17 cellular contexts compared by ENCODE assay signal in genomic region chr13:85610024-85610423, GRCh38.
A peak's percentile ranks its signal among the peaks of the same experiment; 100 is the strongest.
DNase-seq lines count a peak whose midpoint lies in the region; ATAC-seq lines count a peak whose summit lies in the region.
"Had no signal": no experiment of that assay in that cellular context is flagged by ENCODE, and none has a peak within 500 bp of the region (broad histone marks: within the 10 kb centered on the region; RNA-seq: fewer than 3 reads in every experiment).

No MANE protein-coding gene starts in this region.

- H2BK15ac ChIP-seq in mesenchymal stem cell (ENCODE audit: low read depth, poor library complexity, severe bottlenecking), result no peak overlapping the region

- H4K8ac ChIP-seq in mesenchymal stem cell (ENCODE audit: low read length), result no peak overlapping the region

- CTCF ChIA-PET in activated CD8-positive, alpha-beta T cell treated with anti-CD3 and anti-CD28 coated beads, Interleukin-2, amount 10 ng/mL, durations not matched to agents 7 days and 5 days (lab: Charles Lee), result no interaction called here

- H3K4ac ChIP-seq in mesenchymal stem cell (ENCODE audit: low read depth in 1 of 2, low read length in 2 of 2), result no peak overlapping the region

- H3K4me3 Mint-ChIP-seq in activated CD8-positive, alpha-beta T cell treated with anti-CD3 and anti-CD28 coated beads, Interleukin-2, amount 10 ng/mL, durations not matched to agents 7 days and 5 days, result no peak overlapping the region
- H3K4me3 Mint-ChIP-seq: B cell; CD4-positive, CD25-positive, alpha-beta regulatory T cell; CD8-positive, alpha-beta T cell; HFFc6 had no signal

- no peak overlapping the region for H3K23ac ChIP-seq in mesenchymal stem cell (ENCODE audit: low read length in 2 of 2)

- H3K4me2 ChIP-seq in mesenchymal stem cell (ENCODE audit: low read length, poor library complexity, severe bottlenecking), result no peak overlapping the region
- H3K4me2 ChIP-seq: BLaER1 had no signal

- no peaks in the 10 kb centered on the region for H3K27me3 Mint-ChIP-seq in activated CD8-positive, alpha-beta T cell treated with anti-CD3 and anti-CD28 coated beads, Interleukin-2, amount 10 ng/mL, durations not matched to agents 7 days and 5 days (ENCODE audit: low read depth)
- H3K27me3 Mint-ChIP-seq: B cell; CD4-positive, CD25-positive, alpha-beta regulatory T cell had no signal

- no peak overlapping the region for H2AFZ ChIP-seq in mesenchymal stem cell (ENCODE audit: low read depth, low read length)

- no peaks in the 10 kb centered on the region for H3K9me3 Mint-ChIP-seq in activated CD8-positive, alpha-beta T cell treated with anti-CD3 and anti-CD28 coated beads, Interleukin-2, amount 10 ng/mL, durations not matched to agents 7 days and 5 days (ENCODE audit: insufficient read depth)
- H3K9me3 Mint-ChIP-seq: CD8-positive, alpha-beta T cell had no signal

- H3K14ac ChIP-seq in mesenchymal stem cell (ENCODE audit: low read length in 2 of 2), result no peak overlapping the region

- H2BK12ac ChIP-seq in mesenchymal stem cell (ENCODE audit: low read length in 2 of 2), result no peak overlapping the region

- POLR2A ChIA-PET in activated CD8-positive, alpha-beta T cell treated with anti-CD3 and anti-CD28 coated beads, Interleukin-2, amount 10 ng/mL, durations not matched to agents 7 days and 5 days (lab: Charles Lee), result no interaction called here

- DNase-seq in SK-N-MC (ENCODE audit: low read depth, low spot score) (no peak), adipocyte (ENCODE audit: low read depth) (peak; percentile 3), mesenchymal stem cell (peak; percentile 30), KBM-7 (no peak)
- no peak for DNase-seq in activated CD8-positive, alpha-beta T cell treated with anti-CD3 and anti-CD28 coated beads, Interleukin-2, amount 10 ng/mL, durations not matched to agents 7 days and 5 days
- DNase-seq: Caco-2; CD4-positive, CD25-positive, alpha-beta regulatory T cell; CD8-positive, alpha-beta T cell; DMS153; DND-41; GOT3; HFFc6 had no signal

- no peak overlapping the region for H2AK5ac ChIP-seq in mesenchymal stem cell (ENCODE audit: low read length, severe bottlenecking)

- H2BK5ac ChIP-seq in mesenchymal stem cell (ENCODE audit: low read depth, low read length, poor library complexity, severe bottlenecking), result no peak overlapping the region

- no peak overlapping the region for H4K91ac ChIP-seq in mesenchymal stem cell (ENCODE audit: low read length)

- H3K79me1 ChIP-seq in mesenchymal stem cell (replicated peaks; ENCODE audit: low read length, poor library complexity, severe bottlenecking), result no peaks in the 10 kb centered on the region

- no peak overlapping the region for H3K4me3 ChIP-seq in SK-N-MC
- H3K4me3 ChIP-seq in adipocyte (ENCODE audit: low read length), result no peak overlapping the region
- no peak overlapping the region for H3K4me3 ChIP-seq in mesenchymal stem cell (ENCODE audit: insufficient read depth in 1 of 2, low read depth in 1 of 2, low read length in 2 of 2)
- H3K4me3 ChIP-seq: BLaER1, HAP-1 had no signal

- H3K27ac Mint-ChIP-seq in activated CD8-positive, alpha-beta T cell treated with anti-CD3 and anti-CD28 coated beads, Interleukin-2, amount 10 ng/mL, durations not matched to agents 7 days and 5 days, result no peak overlapping the region
- H3K27ac Mint-ChIP-seq: B cell; CD4-positive, CD25-positive, alpha-beta regulatory T cell; CD8-positive, alpha-beta T cell; HFFc6 had no signal

- no peak for ATAC-seq in GM18498 (IDR thresholded peaks at IDR 0.05; ENCODE audit: unreplicated experiment)
- no peak for ATAC-seq in activated CD8-positive, alpha-beta T cell treated with anti-CD3 and anti-CD28 coated beads, Interleukin-2, amount 10 ng/mL, durations not matched to agents 7 days and 5 days
- ATAC-seq: CD8-positive, alpha-beta T cell had no signal

- in situ Hi-C loops in KBM-7 (cut with MboI; ENCODE audit: low pct_unique_long_range_greater_than_20kb, low sequenced_read_pairs), result no loop called here

- H3K4me1 Mint-ChIP-seq in activated CD8-positive, alpha-beta T cell treated with anti-CD3 and anti-CD28 coated beads, Interleukin-2, amount 10 ng/mL, durations not matched to agents 7 days and 5 days (ENCODE audit: low read depth), result no peaks in the 10 kb centered on the region
- H3K4me1 Mint-ChIP-seq: B cell; CD4-positive, CD25-positive, alpha-beta regulatory T cell had no signal

- H3K4me1 ChIP-seq in adipocyte (ENCODE audit: control insufficient read depth, insufficient read depth, low read length) (no peaks in the 10 kb centered on the region), mesenchymal stem cell (ENCODE audit: control insufficient read depth, insufficient read depth, low read depth, low read length) (no peaks in the 10 kb centered on the region)
- H3K4me1 ChIP-seq: BLaER1, Caco-2, HAP-1 had no signal

- H3K36me3 ChIP-seq in SK-N-MC (ENCODE audit: insufficient read depth, low read length), result no peaks in the 10 kb centered on the region
- H3K36me3 ChIP-seq in adipocyte (ENCODE audit: control insufficient read depth, insufficient read depth, low read length, severe bottlenecking), result no peaks in the 10 kb centered on the region
- H3K36me3 ChIP-seq in mesenchymal stem cell (ENCODE audit: control insufficient read depth in 1 of 2, insufficient read depth in 2 of 2, low read depth in 1 of 2, low read length in 2 of 2), result no peaks in the 10 kb centered on the region
- H3K36me3 ChIP-seq: BLaER1, HAP-1 had no signal

- H3K18ac ChIP-seq in mesenchymal stem cell (ENCODE audit: low read depth in 1 of 2, low read length in 2 of 2), result no peak overlapping the region

- H3K9ac ChIP-seq in SK-N-MC (ENCODE audit: insufficient read length) (no peak overlapping the region), adipocyte (ENCODE audit: low read length) (no peak overlapping the region), mesenchymal stem cell (ENCODE audit: low read length) (no peak overlapping the region)
- H3K9ac ChIP-seq: BLaER1 had no signal

- H3K27ac ChIP-seq in SK-N-MC, result peak overlapping the region; percentile 22; the same call in 1 of the 2 replicates
- H3K27ac ChIP-seq in mesenchymal stem cell (ENCODE audit: low read length, poor library complexity, severe bottlenecking), result no peak overlapping the region
- H3K27ac ChIP-seq: BLaER1, C4-2B had no signal

- WGBS in mesenchymal stem cell, result 0% methylated on average over 2 of the region's 2 CpGs

- H3K9me3 ChIP-seq in SK-N-MC (ENCODE audit: low read depth, low read length) (no peaks in the 10 kb centered on the region), adipocyte (ENCODE audit: control insufficient read depth, low read length) (no peaks in the 10 kb centered on the region), mesenchymal stem cell (ENCODE audit: control insufficient read depth, low read length) (no peaks in the 10 kb centered on the region)
- H3K9me3 ChIP-seq: BLaER1, Caco-2, HAP-1 had no signal

- H3K27me3 ChIP-seq in adipocyte (replicated peaks; ENCODE audit: control insufficient read depth, insufficient read depth, low read length) (no peaks in the 10 kb centered on the region), mesenchymal stem cell (ENCODE audit: control insufficient read depth in 1 of 2, insufficient read depth in 1 of 2, low read length in 2 of 2) (no peaks in the 10 kb centered on the region)
- H3K27me3 ChIP-seq: BLaER1 had no signal

- H3K36me3 Mint-ChIP-seq in activated CD8-positive, alpha-beta T cell treated with anti-CD3 and anti-CD28 coated beads, Interleukin-2, amount 10 ng/mL, durations not matched to agents 7 days and 5 days (ENCODE audit: low read depth), result no peaks in the 10 kb centered on the region
- H3K36me3 Mint-ChIP-seq: CD4-positive, CD25-positive, alpha-beta regulatory T cell; CD8-positive, alpha-beta T cell had no signal

- H2BK120ac ChIP-seq in mesenchymal stem cell (ENCODE audit: low read depth, low read length), result no peak overlapping the region

Comparison
In these comparisons a context has a peak if more than half of its experiments do, and no peak if none do; other contexts are left out.
1. DNase-seq: peak in adipocyte (single experiment) and mesenchymal stem cell (single experiment); none in SK-N-MC (single experiment), KBM-7 (single experiment) and activated CD8-positive, alpha-beta T cell treated with anti-CD3 and anti-CD28 coated beads, Interleukin-2, amount 10 ng/mL, durations not matched to agents 7 days and 5 days (single experiment).